In the genomic region with DNA sequence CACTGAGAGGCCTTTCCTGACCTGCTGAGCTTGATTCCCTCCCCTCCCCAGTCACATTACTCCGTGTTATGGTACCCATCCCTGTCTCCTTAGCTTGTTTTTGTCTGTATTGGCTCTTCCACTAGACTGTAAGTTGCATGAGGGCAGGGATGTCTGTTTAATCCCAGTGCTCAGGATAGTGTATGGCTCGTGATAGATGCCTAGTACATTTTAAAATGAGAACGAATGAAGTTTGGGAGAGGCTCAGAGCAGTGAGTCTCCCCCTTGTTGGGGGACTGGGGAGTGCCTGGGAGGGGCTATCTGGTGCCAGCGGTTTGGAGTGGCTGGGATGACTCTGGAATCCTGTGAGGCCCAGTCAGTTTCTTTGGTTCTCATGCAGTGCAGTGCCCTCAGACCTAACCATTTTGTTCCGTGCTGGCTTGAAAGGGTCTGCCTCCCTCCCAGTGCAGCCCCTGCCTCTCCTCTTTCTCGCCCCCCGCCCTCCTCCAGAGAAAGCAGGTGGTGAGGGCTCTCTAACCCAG, we compare ENCODE assay signal across 1 cellular context.
TF ChIP-seq lines count a peak whose summit lies in the region.

No MANE protein-coding gene starts in this region.

TF ChIP-seq in SK-N-SH, 30 proteins besides CTCF, POLR2A, EP300 and RAD21 (continued from another document):
- TF ChIP-seq, protein P1, sequence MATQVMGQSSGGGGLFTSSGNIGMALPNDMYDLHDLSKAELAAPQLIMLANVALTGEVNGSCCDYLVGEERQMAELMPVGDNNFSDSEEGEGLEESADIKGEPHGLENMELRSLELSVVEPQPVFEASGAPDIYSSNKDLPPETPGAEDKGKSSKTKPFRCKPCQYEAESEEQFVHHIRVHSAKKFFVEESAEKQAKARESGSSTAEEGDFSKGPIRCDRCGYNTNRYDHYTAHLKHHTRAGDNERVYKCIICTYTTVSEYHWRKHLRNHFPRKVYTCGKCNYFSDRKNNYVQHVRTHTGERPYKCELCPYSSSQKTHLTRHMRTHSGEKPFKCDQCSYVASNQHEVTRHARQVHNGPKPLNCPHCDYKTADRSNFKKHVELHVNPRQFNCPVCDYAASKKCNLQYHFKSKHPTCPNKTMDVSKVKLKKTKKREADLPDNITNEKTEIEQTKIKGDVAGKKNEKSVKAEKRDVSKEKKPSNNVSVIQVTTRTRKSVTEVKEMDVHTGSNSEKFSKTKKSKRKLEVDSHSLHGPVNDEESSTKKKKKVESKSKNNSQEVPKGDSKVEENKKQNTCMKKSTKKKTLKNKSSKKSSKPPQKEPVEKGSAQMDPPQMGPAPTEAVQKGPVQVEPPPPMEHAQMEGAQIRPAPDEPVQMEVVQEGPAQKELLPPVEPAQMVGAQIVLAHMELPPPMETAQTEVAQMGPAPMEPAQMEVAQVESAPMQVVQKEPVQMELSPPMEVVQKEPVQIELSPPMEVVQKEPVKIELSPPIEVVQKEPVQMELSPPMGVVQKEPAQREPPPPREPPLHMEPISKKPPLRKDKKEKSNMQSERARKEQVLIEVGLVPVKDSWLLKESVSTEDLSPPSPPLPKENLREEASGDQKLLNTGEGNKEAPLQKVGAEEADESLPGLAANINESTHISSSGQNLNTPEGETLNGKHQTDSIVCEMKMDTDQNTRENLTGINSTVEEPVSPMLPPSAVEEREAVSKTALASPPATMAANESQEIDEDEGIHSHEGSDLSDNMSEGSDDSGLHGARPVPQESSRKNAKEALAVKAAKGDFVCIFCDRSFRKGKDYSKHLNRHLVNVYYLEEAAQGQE (IDR thresholded peaks at IDR 0.05; ENCODE audit: low read depth, low read length) = no peak
- TF ChIP-seq, protein P2, sequence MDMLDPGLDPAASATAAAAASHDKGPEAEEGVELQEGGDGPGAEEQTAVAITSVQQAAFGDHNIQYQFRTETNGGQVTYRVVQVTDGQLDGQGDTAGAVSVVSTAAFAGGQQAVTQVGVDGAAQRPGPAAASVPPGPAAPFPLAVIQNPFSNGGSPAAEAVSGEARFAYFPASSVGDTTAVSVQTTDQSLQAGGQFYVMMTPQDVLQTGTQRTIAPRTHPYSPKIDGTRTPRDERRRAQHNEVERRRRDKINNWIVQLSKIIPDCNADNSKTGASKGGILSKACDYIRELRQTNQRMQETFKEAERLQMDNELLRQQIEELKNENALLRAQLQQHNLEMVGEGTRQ (IDR thresholded peaks at IDR 0.05; ENCODE audit: borderline replicate concordance, low read depth, low read length) = no peak
- TF ChIP-seq RFX5 (IDR thresholded peaks at IDR 0.05; ENCODE audit: low read length) (no peak), MXI1 (IDR thresholded peaks at IDR 0.05; ENCODE audit: low read depth, low read length) (no peak), ELF1 (IDR thresholded peaks at IDR 0.05) (no peak), TEAD4 (IDR thresholded peaks at IDR 0.05; ENCODE audit: borderline replicate concordance, insufficient read depth) (no peak)
